ENCODE assay signal across 15 cellular contexts in the genomic region with DNA sequence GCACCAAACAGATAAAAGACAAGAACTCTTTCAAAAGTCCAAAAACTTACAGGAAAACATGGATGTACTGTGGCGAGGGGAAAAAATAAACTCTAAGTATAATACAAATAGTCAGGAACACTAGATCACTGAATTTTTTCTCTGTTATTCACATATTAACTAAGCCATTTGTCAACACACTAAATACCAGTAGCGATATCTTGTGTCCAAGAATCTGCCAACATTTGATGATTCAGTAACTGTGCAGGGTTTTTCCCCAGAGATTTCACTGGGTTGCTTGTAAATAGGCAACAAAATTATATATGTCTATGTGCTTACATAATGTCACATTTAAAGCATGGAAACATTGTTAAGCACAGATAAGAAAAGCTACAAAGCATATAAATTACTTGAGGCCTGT.
DNase-seq lines count a peak whose midpoint lies in the region; ATAC-seq, FAIRE-seq and TF ChIP-seq lines count a peak whose summit lies in the region.
"Had no signal": no experiment of that assay in that cellular context is flagged by ENCODE, and none has a peak within 500 bp of the region (broad histone marks: within the 10 kb centered on the region; RNA-seq: fewer than 3 reads in every experiment).

No MANE protein-coding gene starts in this region.

- DNase-seq in HS-27A (ENCODE audit: low read depth) = peak; percentile 8
- peak; percentile 3 for DNase-seq in fibroblast of the conjunctiva (ENCODE audit: low read depth)
- DNase-seq in urothelium cell line (ENCODE audit: low spot score) = peak; percentile 29
- no peak for DNase-seq in activated gamma-delta T cell treated with Interleukin-2 at 50 U/mL for 16 hours
- no peak for DNase-seq in activated CD4-positive, alpha-beta T cell treated with anti-CD3 and anti-CD28 coated beads for 4 hours
- DNase-seq: activated CD8-positive, alpha-beta T cell treated with anti-CD3 and anti-CD28 coated beads for 36 hours; NCI-H1436 treated with DMSO at 0.1 percent for 48 hours; NCI-H748 treated with DMSO at 0.1 percent for 48 hours; nephron progenitor cell; right lobe of liver; SIG-M5; stimulated activated CD4-positive, alpha-beta T cell treated with anti-CD3 and anti-CD28 coated beads, Interleukin-4, amount 100 ng/mL, for 4 hours had no signal

- no peak for ATAC-seq in GM18870 (IDR thresholded peaks at IDR 0.05; ENCODE audit: unreplicated experiment)
- ATAC-seq: activated CD8-positive, alpha-beta T cell treated with anti-CD3 and anti-CD28 coated beads for 36 hours had no signal

- peak overlapping the region; percentile 24 for H3K27ac ChIP-seq in VCaP
- H3K27ac ChIP-seq: right lobe of liver had no signal

- TF ChIP-seq CTCF in VCaP (conservative IDR thresholded peaks at IDR 0.05) = no peak

- no peak for FAIRE-seq in urothelium cell line (lab: Jason Lieb, UNC)
- FAIRE-seq: GM19239 had no signal

Comparison
In these comparisons a context has a peak if more than half of its experiments do, and no peak if none do; other contexts are left out.
1. DNase-seq: peak in HS-27A (single experiment), fibroblast of the conjunctiva (single experiment) and urothelium cell line (single experiment); none in activated gamma-delta T cell treated with Interleukin-2 at 50 U/mL for 16 hours (single experiment) and activated CD4-positive, alpha-beta T cell treated with anti-CD3 and anti-CD28 coated beads for 4 hours (0 of 2).